Comparison of ENCODE assay signal across 8 cellular contexts in genomic region chr17:27379863-27380533, GRCh38.
DNase-seq lines count a peak whose midpoint lies in the region; ATAC-seq and TF ChIP-seq lines count a peak whose summit lies in the region.

No MANE protein-coding gene starts in this region.

- H3K9me3 Mint-ChIP-seq in osteocyte (ENCODE audit: unreplicated experiment): no peaks in the 10 kb centered on the region
- peaks cover 5% of the 10 kb centered on the region for H3K9me3 Mint-ChIP-seq in activated CD4-positive, alpha-beta T cell treated with anti-CD3 and anti-CD28 coated beads, Interleukin-2, amount 10 ng/mL, durations not matched to agents 7 days and 5 days

- H3K4me3 ChIP-seq in BE2C (ENCODE audit: low read depth, low read length): peak overlapping the region; percentile 58
- H3K4me3 ChIP-seq in fibroblast of mammary gland (ENCODE audit: control insufficient read depth, low read depth, low read length): peak overlapping the region; percentile 23

- POLR2A ChIA-PET in activated CD4-positive, alpha-beta T cell treated with anti-CD3 and anti-CD28 coated beads, Interleukin-2, amount 10 ng/mL, durations not matched to agents 7 days and 5 days (lab: Charles Lee): no interaction called here

- H3K27ac Mint-ChIP-seq in osteocyte (ENCODE audit: unreplicated experiment): peak overlapping the region; percentile 85
- H3K27ac Mint-ChIP-seq in activated CD4-positive, alpha-beta T cell treated with anti-CD3 and anti-CD28 coated beads, Interleukin-2, amount 10 ng/mL, durations not matched to agents 7 days and 5 days: no peak overlapping the region

- DNase-seq in BE2C (peak; percentile 67), fibroblast of mammary gland (ENCODE audit: low read depth) (no peak), osteocyte (ENCODE audit: extremely low spot score, unreplicated experiment) (peak; percentile 90), NCI-H1436 (lab: John Stamatoyannopoulos, UW) (no peak)
- no peak for DNase-seq in activated CD4-positive, alpha-beta T cell treated with anti-CD3 and anti-CD28 coated beads, Interleukin-2, amount 10 ng/mL, durations not matched to agents 7 days and 5 days
- no peak for DNase-seq in activated CD4-positive, alpha-beta T cell treated with anti-CD3 and anti-CD28 coated beads, Interleukin-2, amount 50 U/mL, for 4 hours

- H3K36me3 Mint-ChIP-seq in osteocyte (ENCODE audit: unreplicated experiment): no peaks in the 10 kb centered on the region
- no peaks in the 10 kb centered on the region for H3K36me3 Mint-ChIP-seq in activated CD4-positive, alpha-beta T cell treated with anti-CD3 and anti-CD28 coated beads, Interleukin-2, amount 10 ng/mL, durations not matched to agents 7 days and 5 days (ENCODE audit: low read depth)

- H3K27me3 ChIP-seq in BE2C: no peaks in the 10 kb centered on the region

- CTCF ChIA-PET in activated CD4-positive, alpha-beta T cell treated with anti-CD3 and anti-CD28 coated beads, Interleukin-2, amount 10 ng/mL, durations not matched to agents 7 days and 5 days (lab: Charles Lee): interaction anchor here (0.5 to 5.8 kb wide), 13 partner anchors 11 to 420 kb away, joined by 3 to 31 read pairs (median 4); partner anchors contain the start of gene KSR1

- H3K27me3 Mint-ChIP-seq in osteocyte (ENCODE audit: unreplicated experiment): no peaks in the 10 kb centered on the region
- peaks cover 25% of the 10 kb centered on the region for H3K27me3 Mint-ChIP-seq in activated CD4-positive, alpha-beta T cell treated with anti-CD3 and anti-CD28 coated beads, Interleukin-2, amount 10 ng/mL, durations not matched to agents 7 days and 5 days

- TF ChIP-seq CTCF in BE2C (IDR thresholded peaks at IDR 0.05; ENCODE audit: low read depth, low read length): no peak
- no peak for TF ChIP-seq CTCF in fibroblast of mammary gland (conservative IDR thresholded peaks at IDR 0.05; ENCODE audit: control insufficient read depth, insufficient read depth, low read depth, low read length)
- TF ChIP-seq CTCF in osteocyte (IDR thresholded peaks at IDR 0.05): no peak

- H3K4me3 Mint-ChIP-seq in osteocyte (ENCODE audit: unreplicated experiment): peak overlapping the region; percentile 62
- no peak overlapping the region for H3K4me3 Mint-ChIP-seq in activated CD4-positive, alpha-beta T cell treated with anti-CD3 and anti-CD28 coated beads, Interleukin-2, amount 10 ng/mL, durations not matched to agents 7 days and 5 days

- no peak for ATAC-seq in HG03159 (IDR thresholded peaks at IDR 0.05; ENCODE audit: unreplicated experiment)

- H3K4me1 Mint-ChIP-seq in osteocyte (ENCODE audit: unreplicated experiment): peaks cover 65% of the 10 kb centered on the region
- H3K4me1 Mint-ChIP-seq in activated CD4-positive, alpha-beta T cell treated with anti-CD3 and anti-CD28 coated beads, Interleukin-2, amount 10 ng/mL, durations not matched to agents 7 days and 5 days: peaks cover 2% of the 10 kb centered on the region

- no peaks in the 10 kb centered on the region; the same call in 1 of the 2 replicates for H3K4me1 ChIP-seq in BE2C

- H3K9me3 ChIP-seq in BE2C: no peaks in the 10 kb centered on the region

- no peaks in the 10 kb centered on the region for H3K36me3 ChIP-seq in BE2C

TF ChIP-seq in PFSK-1, 5 proteins besides CTCF, POLR2A, EP300 and RAD21:
- peak; percentile 12 for TF ChIP-seq FOXP2 (optimal IDR thresholded peaks at IDR 0.05; ENCODE audit: borderline replicate concordance, extremely low read depth, extremely low read length, insufficient read depth)
- no peak for TF ChIP-seq REST (IDR thresholded peaks at IDR 0.05; ENCODE audit: insufficient read depth in 1 of 2, low read depth in 2 of 2, low read length in 2 of 2)
TF ChIP-seq in PFSK-1: peak in this region for 1.

Comparison
In these comparisons a context has a peak if more than half of its experiments do, and no peak if none do; other contexts are left out.
1. DNase-seq: peak in BE2C (single experiment) and osteocyte (single experiment); none in fibroblast of mammary gland (single experiment), activated CD4-positive, alpha-beta T cell treated with anti-CD3 and anti-CD28 coated beads, Interleukin-2, amount 10 ng/mL, durations not matched to agents 7 days and 5 days (single experiment), activated CD4-positive, alpha-beta T cell treated with anti-CD3 and anti-CD28 coated beads, Interleukin-2, amount 50 U/mL, for 4 hours (0 of 2) and NCI-H1436 (single experiment).